1 cellular context compared by ENCODE assay signal in genomic region chr11:21839870-21840269, GRCh38.
A peak's percentile ranks its signal among the peaks of the same experiment; 100 is the strongest.
TF ChIP-seq lines count a peak whose summit lies in the region.

No MANE protein-coding gene starts in this region.

TF ChIP-seq in HepG2, 621 proteins besides CTCF, POLR2A, EP300 and RAD21 (continued from another document):
- TF ChIP-seq MNT (IDR thresholded peaks at IDR 0.05) (no peak), ZNF34 (CRISPR knock-in tag; IDR thresholded peaks at IDR 0.05; ENCODE audit: borderline replicate concordance) (no peak), SOX13 (IDR thresholded peaks at IDR 0.05) (no peak), SOX13 (CRISPR knock-in tag; conservative IDR thresholded peaks at IDR 0.05 in 1 of 2, IDR thresholded peaks at IDR 0.05 in 1 of 2) (peak in 1 of 2 experiments; percentile 74; a peak in 2 of 4 replicates), MXD1 (CRISPR knock-in tag; IDR thresholded peaks at IDR 0.05) (no peak), SOX6 (IDR thresholded peaks at IDR 0.05) (no peak), SOX6 (CRISPR knock-in tag; IDR thresholded peaks at IDR 0.05) (peak; percentile 53), HNF4A (CRISPR knock-in tag; IDR thresholded peaks at IDR 0.05) (peak; percentile 60), ZNF331 (CRISPR knock-in tag; IDR thresholded peaks at IDR 0.05) (no peak), FIP1L1 (IDR thresholded peaks at IDR 0.05; ENCODE audit: borderline replicate concordance, insufficient read depth, low read depth, low read length) (no peak), KLF6 (CRISPR knock-in tag; IDR thresholded peaks at IDR 0.05) (no peak)
TF ChIP-seq in HepG2: peak in this region for 4.
